ENCODE assay signal across 12 cellular contexts in genomic region chr6:6674872-6675271, GRCh38.
DNase-seq lines count a peak whose midpoint lies in the region; ATAC-seq and TF ChIP-seq lines count a peak whose summit lies in the region.
"Had no signal": no experiment of that assay in that cellular context is flagged by ENCODE, and none has a peak within 500 bp of the region (broad histone marks: within the 10 kb centered on the region; RNA-seq: fewer than 3 reads in every experiment).

No MANE protein-coding gene starts in this region.

- no peaks in the 10 kb centered on the region for H3K9me2 ChIP-seq in PC-9 (ENCODE audit: insufficient read depth)

- peak; percentile 26 for TF ChIP-seq CTCF in AG04449 (IDR thresholded peaks at IDR 0.05; ENCODE audit: insufficient read depth, low read length, missing control alignments)
- TF ChIP-seq CTCF in GM12874 (IDR thresholded peaks at IDR 0.05; ENCODE audit: insufficient read depth, low read depth, low read length) = 0 out of 2 replicates have a peak, but pooled peaks have one; percentile 1
- TF ChIP-seq CTCF in PC-9 (conservative IDR thresholded peaks at IDR 0.05) = peak; percentile 30; the same call in 1 of the 2 replicates
- TF ChIP-seq CTCF in fibroblast of mammary gland (conservative IDR thresholded peaks at IDR 0.05; ENCODE audit: control insufficient read depth, insufficient read depth, low read depth, low read length) = peak; percentile 36
- TF ChIP-seq CTCF in tibial nerve (IDR thresholded peaks at IDR 0.05) = no peak

- no peaks in the 10 kb centered on the region for H4K20me1 ChIP-seq in PC-9 (ENCODE audit: insufficient read depth)

- H3K9me3 ChIP-seq in PC-9 (ENCODE audit: insufficient read depth, low read depth) (no peaks in the 10 kb centered on the region), tibial nerve (no peaks in the 10 kb centered on the region)

- H3K27ac ChIP-seq in PC-9 (no peak overlapping the region), tibial nerve (no peak overlapping the region)
- H3K27ac ChIP-seq: dorsolateral prefrontal cortex had no signal

- H3K27me3 ChIP-seq in PC-9 (ENCODE audit: insufficient read depth, low read depth) (no peaks in the 10 kb centered on the region), tibial nerve (no peaks in the 10 kb centered on the region)
- H3K27me3 ChIP-seq: dorsolateral prefrontal cortex had no signal

- no peak overlapping the region for H3K4me2 ChIP-seq in PC-9

- H3K79me2 ChIP-seq in PC-9 (ENCODE audit: low read depth) = no peaks in the 10 kb centered on the region

- CTCF ChIA-PET in AG04449 (lab: Yijun Ruan, JAX) (interaction anchor here (0.6 to 5.3 kb wide), 7 partner anchors 15 to 941 kb away, joined by 3 to 52 read pairs (median 4); no protein-coding TSS in a partner anchor), PC-9 (lab: Charles Lee) (interaction anchor here (0.6 kb wide), 1 partner anchor 588 kb away, joined by 3 read pairs; no protein-coding TSS in a partner anchor)
- CTCF ChIA-PET in activated CD8-positive, alpha-beta T cell treated with anti-CD3 and anti-CD28 coated beads, Interleukin-2, amount 10 ng/mL, durations not matched to agents 7 days and 5 days (lab: Charles Lee) = interaction anchor here (0.7 to 4.6 kb wide), 10 partner anchors 9 to 563 kb away, joined by 3 to 32 read pairs (median 4); no protein-coding TSS in a partner anchor

- 32 to 49% methylated on average over 4 of the region's 4 CpGs for WGBS in tibial nerve, 2 donors

- no TSS peak for BruUV-seq in PC-9 (replicated peaks; lab: Mats Ljungman, UMichigan)

- H3K4me3 ChIP-seq in AG04449 (ENCODE audit: low read depth, low read length) (no peak overlapping the region), PC-9 (no peak overlapping the region), fibroblast of mammary gland (ENCODE audit: control insufficient read depth, low read depth, low read length) (no peak overlapping the region), tibial nerve (no peak overlapping the region)
- H3K4me3 ChIP-seq: dorsolateral prefrontal cortex had no signal

- H2AFZ ChIP-seq in PC-9 = no peak overlapping the region

- H3K27ac Mint-ChIP-seq in activated CD8-positive, alpha-beta T cell treated with anti-CD3 and anti-CD28 coated beads, Interleukin-2, amount 10 ng/mL, durations not matched to agents 7 days and 5 days = no peak overlapping the region
- H3K27ac Mint-ChIP-seq: activated naive CD4-positive, alpha-beta T cell treated with anti-CD3 and anti-CD28 coated beads for 36 hours had no signal

- no peaks in the 10 kb centered on the region for H3K36me3 ChIP-seq in PC-9 (ENCODE audit: low read depth)
- no peaks in the 10 kb centered on the region for H3K36me3 ChIP-seq in tibial nerve

- ATAC-seq in activated CD8-positive, alpha-beta T cell treated with anti-CD3 and anti-CD28 coated beads, Interleukin-2, amount 10 ng/mL, durations not matched to agents 7 days and 5 days = no peak

- peaks cover 10% of the 10 kb centered on the region for H3K36me3 Mint-ChIP-seq in activated CD8-positive, alpha-beta T cell treated with anti-CD3 and anti-CD28 coated beads, Interleukin-2, amount 10 ng/mL, durations not matched to agents 7 days and 5 days (ENCODE audit: low read depth)

- H3F3A ChIP-seq in PC-9 (ENCODE audit: insufficient read depth, low read depth) = peaks cover 12% of the 10 kb centered on the region; the same call in 1 of the 2 replicates

- DNase-seq in AG04449 (ENCODE audit: low read depth, low spot score) (no peak), PC-9 (no peak), fibroblast of mammary gland (ENCODE audit: low read depth) (peak; percentile 8), tibial nerve (ENCODE audit: low spot score in 2 of 2) (no peak), SW480 (ENCODE audit: low spot score) (no peak)
- DNase-seq in activated CD8-positive, alpha-beta T cell treated with anti-CD3 and anti-CD28 coated beads, Interleukin-2, amount 10 ng/mL, durations not matched to agents 7 days and 5 days = no peak
- DNase-seq in activated CD4-positive, alpha-beta T cell treated with anti-CD3 and anti-CD28 coated beads, Interleukin-2, amount 50 U/mL, for 1 hour = no peak
- DNase-seq: activated CD4-positive, alpha-beta T cell treated with anti-CD3 and anti-CD28 coated beads for 4 hours; activated naive CD4-positive, alpha-beta T cell treated with anti-CD3 and anti-CD28 coated beads for 36 hours; dorsolateral prefrontal cortex; NCI-H1694 treated with DMSO at 0.1 percent for 48 hours had no signal

- no peak for TF ChIP-seq EP300 in tibial nerve (IDR thresholded peaks at IDR 0.05)

- no peak for TF ChIP-seq POLR2A in tibial nerve (IDR thresholded peaks at IDR 0.05)

- H3K4me1 Mint-ChIP-seq in activated CD8-positive, alpha-beta T cell treated with anti-CD3 and anti-CD28 coated beads, Interleukin-2, amount 10 ng/mL, durations not matched to agents 7 days and 5 days (ENCODE audit: low read depth) = peaks cover 30% of the 10 kb centered on the region

- intact Hi-C loops in PC-9 (cut with micrococcal nuclease; ENCODE audit: unreplicated experiment) = loop anchor here (5.0 kb wide), 3 partner anchors 147 to 377 kb away; no protein-coding TSS in a partner anchor

- H3K4me1 ChIP-seq in PC-9 (replicated peaks; ENCODE audit: insufficient read depth) = peaks cover 33% of the 10 kb centered on the region
- H3K4me1 ChIP-seq in tibial nerve = peaks cover 0 to 14% (median 0%) of the 10 kb centered on the region in 4 donors

- H3K27me3 Mint-ChIP-seq in activated CD8-positive, alpha-beta T cell treated with anti-CD3 and anti-CD28 coated beads, Interleukin-2, amount 10 ng/mL, durations not matched to agents 7 days and 5 days (ENCODE audit: low read depth) = peaks cover 8% of the 10 kb centered on the region

- no peaks in the 10 kb centered on the region for H3K9me3 Mint-ChIP-seq in activated CD8-positive, alpha-beta T cell treated with anti-CD3 and anti-CD28 coated beads, Interleukin-2, amount 10 ng/mL, durations not matched to agents 7 days and 5 days (ENCODE audit: insufficient read depth)
- H3K9me3 Mint-ChIP-seq: activated naive CD4-positive, alpha-beta T cell treated with anti-CD3 and anti-CD28 coated beads for 36 hours had no signal

- H3K4me3 Mint-ChIP-seq in activated CD8-positive, alpha-beta T cell treated with anti-CD3 and anti-CD28 coated beads, Interleukin-2, amount 10 ng/mL, durations not matched to agents 7 days and 5 days = no peak overlapping the region
- H3K4me3 Mint-ChIP-seq: activated naive CD4-positive, alpha-beta T cell treated with anti-CD3 and anti-CD28 coated beads for 36 hours had no signal

- POLR2A ChIA-PET in AG04449 (lab: Yijun Ruan, JAX) (no interaction called here), PC-9 (lab: Charles Lee; ENCODE audit: unreplicated experiment) (no interaction called here)
- POLR2A ChIA-PET in activated CD8-positive, alpha-beta T cell treated with anti-CD3 and anti-CD28 coated beads, Interleukin-2, amount 10 ng/mL, durations not matched to agents 7 days and 5 days (lab: Charles Lee) = no interaction called here

Comparison
In these comparisons a context has a peak if more than half of its experiments do, and no peak if none do; other contexts are left out.
1. CTCF ChIP-seq: peak in AG04449 (single experiment), GM12874 (single experiment), PC-9 (single experiment) and fibroblast of mammary gland (single experiment); none in tibial nerve (0 of 5).